In the genomic region with DNA sequence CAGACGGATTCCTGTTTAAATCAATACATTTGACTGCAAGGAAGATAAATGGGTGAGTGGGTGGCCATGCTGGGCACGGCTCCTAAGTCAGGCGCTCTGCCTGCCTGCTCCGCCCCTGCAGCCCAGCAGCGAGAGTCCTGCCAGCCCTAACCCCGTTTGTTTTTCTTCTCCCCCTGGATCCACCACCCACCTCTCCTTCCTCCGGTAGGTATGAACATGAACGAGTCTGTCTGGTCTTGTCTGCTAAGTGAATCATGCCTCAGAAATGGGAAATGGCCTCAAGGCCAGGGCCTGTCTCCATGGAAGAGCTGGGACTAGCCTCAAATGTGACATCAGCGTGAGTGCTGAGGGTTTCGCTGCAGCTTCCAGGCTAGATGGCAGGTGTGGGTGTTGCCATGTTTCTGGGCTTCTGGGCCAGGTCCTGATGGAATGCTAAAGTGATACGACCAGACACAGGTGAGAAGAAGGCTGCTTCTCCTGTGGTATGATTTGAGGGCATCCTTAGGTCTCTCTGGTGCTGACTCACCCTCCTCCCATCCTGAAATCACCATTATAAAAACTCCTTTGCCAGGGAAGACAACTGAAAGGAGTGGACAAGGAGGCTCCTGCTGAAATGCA, we compare ENCODE assay signal across 9 cellular contexts. TPM values are rescaled to one million over a fixed set of nuclear protein-coding genes. Genes with fewer than 3 reads are reported as not detected.
DNase-seq lines count a peak whose midpoint lies in the region; ATAC-seq, FAIRE-seq and TF ChIP-seq lines count a peak whose summit lies in the region.
"Had no signal": no experiment of that assay in that cellular context is flagged by ENCODE, and none has a peak within 500 bp of the region (broad histone marks: within the 10 kb centered on the region; RNA-seq: fewer than 3 reads in every experiment).

No MANE protein-coding gene starts in this region.

- peaks cover 2% of the 10 kb centered on the region for H3K36me3 ChIP-seq in iPS-15b (ENCODE audit: control insufficient read depth, insufficient read depth, low read length)
- no peaks in the 10 kb centered on the region for H3K36me3 ChIP-seq in skeletal muscle tissue (ENCODE audit: control insufficient read depth in 3 of 3, insufficient read depth in 3 of 3, low read length in 3 of 3)

- DNase-seq in HFFc6 (peak; percentile 83), anterior cingulate cortex (lab: John Stamatoyannopoulos, UW) (peak in 38 of 58 donors; percentile 6 to 79 (median 40)), NCI-H1092 treated with DMSO at 0.1 percent for 48 hours (lab: John Stamatoyannopoulos, UW) (no peak), frontal cortex (ENCODE audit: low spot score in 2 of 2) (no peak)
- no peak for DNase-seq in activated CD4-positive, alpha-beta T cell treated with anti-CD3 and anti-CD28 coated beads, Interleukin-2, amount 50 U/mL, for 4 hours
- DNase-seq: T-cell had no signal

- H3K4me1 ChIP-seq in iPS-15b (ENCODE audit: control insufficient read depth, insufficient read depth, low read length) (peaks cover 17% of the 10 kb centered on the region), skeletal muscle tissue (ENCODE audit: control insufficient read depth in 3 of 3, insufficient read depth in 3 of 3, low read length in 3 of 3) (peaks cover 44 to 60% (median 51%) of the 10 kb centered on the region in 3 donors)

- H3K27me3 ChIP-seq in iPS-15b (ENCODE audit: control insufficient read depth, insufficient read depth, low read length) (no peaks in the 10 kb centered on the region), skeletal muscle tissue (ENCODE audit: control insufficient read depth in 3 of 3, insufficient read depth in 3 of 3, low read length in 3 of 3) (no peaks in the 10 kb centered on the region)

- H3K9me3 Mint-ChIP-seq in HFFc6 = no peaks in the 10 kb centered on the region
- H3K9me3 Mint-ChIP-seq: T-cell had no signal

- no peak overlapping the region for H3K9ac ChIP-seq in iPS-15b (ENCODE audit: low read depth, low read length)
- H3K9ac ChIP-seq in skeletal muscle tissue (ENCODE audit: low read depth in 1 of 3, low read length in 3 of 3) = peak overlapping the region; percentile 62 to 75 (median 73)

- no peaks in the 10 kb centered on the region for H3K36me3 Mint-ChIP-seq in HFFc6 (ENCODE audit: low read depth)
- H3K36me3 Mint-ChIP-seq: T-cell had no signal

- ATAC-seq in HG02970 (IDR thresholded peaks at IDR 0.05; ENCODE audit: low FRiP score, unreplicated experiment) = no peak
- ATAC-seq: T-cell had no signal

- peak overlapping the region; percentile 80 for H3K4me3 Mint-ChIP-seq in HFFc6
- H3K4me3 Mint-ChIP-seq: T-cell had no signal

- H3K27me3 Mint-ChIP-seq in HFFc6 (ENCODE audit: insufficient read depth) = peaks cover 5% of the 10 kb centered on the region; the same call in 1 of the 2 replicates
- H3K27me3 Mint-ChIP-seq: T-cell had no signal

- no peak for FAIRE-seq in frontal cortex (lab: Jason Lieb, UNC)

- no peaks in the 10 kb centered on the region for H3K9me3 ChIP-seq in iPS-15b (ENCODE audit: control insufficient read depth, insufficient read depth, low read length)
- H3K9me3 ChIP-seq in skeletal muscle tissue (ENCODE audit: control insufficient read depth in 3 of 3, low read length in 3 of 3) = no peaks in the 10 kb centered on the region

- H3K4me1 Mint-ChIP-seq in HFFc6 (ENCODE audit: low read depth) = peaks cover 53% of the 10 kb centered on the region

- TF ChIP-seq CTCF in HFFc6 (IDR thresholded peaks at IDR 0.05) = no peak

- peak overlapping the region; percentile 94 for H3K27ac Mint-ChIP-seq in HFFc6
- H3K27ac Mint-ChIP-seq: T-cell had no signal

- H3K27ac ChIP-seq in skeletal muscle tissue (ENCODE audit: low read depth, low read length) = peak overlapping the region; percentile 100

- H3K4me3 ChIP-seq in iPS-15b (ENCODE audit: low read depth, low read length) (peak overlapping the region; percentile 35), skeletal muscle tissue (ENCODE audit: low read length in 3 of 3) (peak overlapping the region in 2 of 3 donors; percentile 45 to 57)

RNA-seq across cellular contexts. Expression of gene FEM1B, which starts 5.6 kb away (rescaled TPM):
- total RNA-seq in HFFc6 (2021; fragmentation: NEBNext Ultra II Directional; extraction: Animal tissue kit (Norgen Biotek cat#: 25700)) = 10 to 100 TPM; 30.7 to 38.0 (median 32.7) TPM
- total RNA-seq in skeletal muscle tissue (42.8 TPM), frontal cortex (213 TPM)

RNA-seq across cellular contexts. Expression of gene CLN6, which starts 42.4 kb away (rescaled TPM):
- 10 to 100 TPM; 26.0 to 45.0 (median 37.1) TPM for total RNA-seq in HFFc6 (2021; fragmentation: NEBNext Ultra II Directional; extraction: Animal tissue kit (Norgen Biotek cat#: 25700))
- total RNA-seq in skeletal muscle tissue (6.8 TPM), frontal cortex (3.7 TPM)

Comparison
In these comparisons a context has a peak if more than half of its experiments do, and no peak if none do; other contexts are left out.
1. DNase-seq: peak in HFFc6 (single experiment) and anterior cingulate cortex (38 of 58); none in NCI-H1092 treated with DMSO at 0.1 percent for 48 hours (single experiment), frontal cortex (0 of 2) and activated CD4-positive, alpha-beta T cell treated with anti-CD3 and anti-CD28 coated beads, Interleukin-2, amount 50 U/mL, for 4 hours (0 of 2).